In the genomic region with DNA sequence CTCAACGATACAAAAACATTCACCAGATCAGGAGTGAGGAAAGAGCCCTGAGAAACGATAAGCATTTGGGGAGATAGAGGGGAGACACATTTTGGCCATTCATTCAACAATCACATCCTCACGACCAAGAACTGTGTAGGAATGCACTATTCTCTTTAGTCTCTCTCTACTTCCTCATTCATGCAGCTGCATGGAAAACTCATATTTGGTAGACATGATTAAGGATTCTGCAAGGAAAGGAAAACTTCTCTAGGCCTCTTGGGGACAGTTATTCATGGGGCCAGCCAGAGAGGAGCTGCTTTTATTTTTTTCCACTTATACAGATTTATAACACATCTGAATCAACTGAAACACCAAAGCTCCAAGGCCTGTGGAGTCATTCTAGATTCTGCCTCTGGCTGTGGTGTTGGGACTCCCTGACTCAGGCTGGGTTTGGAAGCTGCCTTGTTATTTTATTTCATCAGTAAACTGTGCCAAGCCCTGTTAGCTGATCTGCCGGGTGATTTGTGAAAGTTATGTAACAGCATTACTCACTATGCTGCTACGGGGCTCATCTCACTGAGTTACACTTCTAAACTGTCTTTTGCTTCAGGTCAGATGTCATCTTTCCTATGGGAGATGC, we compare ENCODE assay signal across 9 cellular contexts.
A peak's percentile ranks its signal among the peaks of the same experiment; 100 is the strongest.
DNase-seq lines count a peak whose midpoint lies in the region; ATAC-seq lines count a peak whose summit lies in the region.
"Had no signal": no experiment of that assay in that cellular context is flagged by ENCODE, and none has a peak within 500 bp of the region (broad histone marks: within the 10 kb centered on the region; RNA-seq: fewer than 3 reads in every experiment).

No MANE protein-coding gene starts in this region.

- H3K36me3 ChIP-seq in SJCRH30 = no peaks in the 10 kb centered on the region
- H3K36me3 ChIP-seq: cardiac muscle cell had no signal

- H3K9me3 ChIP-seq in SJCRH30 (replicated peaks) = no peaks in the 10 kb centered on the region

- H3K27ac ChIP-seq in SJCRH30 = no peak overlapping the region
- H3K27ac ChIP-seq: cardiac muscle cell had no signal

- DNase-seq in DMS 273 (lab: John Stamatoyannopoulos, UW; ENCODE audit: unreplicated experiment) (peak; percentile 45), RKO (ENCODE audit: low spot score) (peak; percentile 40), fibroblast of gingiva (ENCODE audit: low read depth) (peak; percentile 91), posterior cingulate gyrus (peak in 6 of 10 donors; percentile 10 to 78 (median 40)), activated gamma-delta T cell (lab: John Stamatoyannopoulos, UW) (no peak), SJCRH30 (no peak)

- ATAC-seq in HG03025 (IDR thresholded peaks at IDR 0.05; ENCODE audit: low FRiP score, unreplicated experiment) (no peak), HG03280 (IDR thresholded peaks at IDR 0.05; ENCODE audit: unreplicated experiment) (no peak)

- no peaks in the 10 kb centered on the region for H3K4me1 ChIP-seq in SJCRH30

- no peaks in the 10 kb centered on the region for H3K27me3 ChIP-seq in SJCRH30
- H3K27me3 ChIP-seq: cardiac muscle cell had no signal

- intact Hi-C loops in posterior cingulate gyrus (cut with DNase I) = no loop called here

- no peak overlapping the region for H3K4me3 ChIP-seq in SJCRH30
- H3K4me3 ChIP-seq: cardiac muscle cell had no signal

Comparison
In these comparisons a context has a peak if more than half of its experiments do, and no peak if none do; other contexts are left out.
1. DNase-seq: peak in DMS 273 (single experiment), RKO (single experiment), fibroblast of gingiva (single experiment) and posterior cingulate gyrus (6 of 10); none in activated gamma-delta T cell (single experiment) and SJCRH30 (0 of 2).